In the genomic region with DNA sequence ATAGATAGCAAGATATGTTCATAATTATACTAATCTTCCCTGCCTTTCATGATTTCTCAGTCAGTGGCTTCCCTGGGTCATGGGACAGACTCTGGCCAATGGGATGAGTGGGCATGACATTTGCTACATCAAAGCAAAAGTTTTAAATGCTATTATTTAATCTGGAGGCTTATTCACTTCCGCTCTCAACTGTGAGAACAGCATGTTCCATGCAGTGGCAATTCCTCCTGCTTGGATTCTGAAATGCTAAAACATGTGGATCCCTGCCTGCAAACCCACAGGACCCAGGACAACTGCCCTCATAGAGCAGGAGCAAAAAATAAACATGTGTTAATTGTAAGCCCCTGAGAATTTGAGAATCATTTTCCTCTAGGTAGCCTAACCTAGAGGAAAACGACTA, we compare ENCODE assay signal across 24 cellular contexts.
DNase-seq lines count a peak whose midpoint lies in the region; ATAC-seq, FAIRE-seq and TF ChIP-seq lines count a peak whose summit lies in the region.
"Had no signal": no experiment of that assay in that cellular context is flagged by ENCODE, and none has a peak within 500 bp of the region (broad histone marks: within the 10 kb centered on the region; RNA-seq: fewer than 3 reads in every experiment).

No MANE protein-coding gene starts in this region.

- no peak overlapping the region for H2BK12ac ChIP-seq in H1 (ENCODE audit: low read depth, low read length)

- no peak for ATAC-seq in IMR-90 (ENCODE audit: low read depth)
- no peak for ATAC-seq in stimulated activated naive CD8-positive, alpha-beta T cell treated with anti-CD3 and anti-CD28 coated beads, Interleukin-15, amount 100 ng/mL, for 72 hours
- no peak for ATAC-seq in HG03565 (IDR thresholded peaks at IDR 0.05; ENCODE audit: unreplicated experiment)
- no peak for ATAC-seq in GM21825 (IDR thresholded peaks at IDR 0.05; ENCODE audit: unreplicated experiment)
- ATAC-seq in psoas muscle, result no peak
- ATAC-seq: CD8-positive, alpha-beta T cell; PC-3 had no signal

- no peaks in the 10 kb centered on the region for H3K9me1 ChIP-seq in IMR-90 (ENCODE audit: insufficient read depth, low read length)

- H3K9ac ChIP-seq in IMR-90 (ENCODE audit: low read depth, low read length) (no peak overlapping the region), H1 (replicated peaks in 1 of 4; ENCODE audit: extremely low read depth in 1 of 4, low read depth in 3 of 4, low read length in 3 of 4) (no peak overlapping the region)

- dilution Hi-C loops in IMR-90 (cut with HindIII; ENCODE audit: low sequenced_read_pairs, unreplicated experiment), result no loop called here

- H3K36me3 ChIP-seq in IMR-90 (ENCODE audit: control insufficient read depth, insufficient read depth, low read length) (no peaks in the 10 kb centered on the region), H1 (ENCODE audit: control insufficient read depth in 2 of 4, insufficient read depth in 4 of 4, low read length in 3 of 4) (no peaks in the 10 kb centered on the region), psoas muscle (ENCODE audit: insufficient read depth in 1 of 2, low read depth in 1 of 2) (no peaks in the 10 kb centered on the region)

- H3K4ac ChIP-seq in IMR-90 (ENCODE audit: low read depth, low read length), result no peak overlapping the region
- no peak overlapping the region for H3K4ac ChIP-seq in H1 (replicated peaks; ENCODE audit: insufficient read length, low read depth, low read length)

- H3K4me1 ChIP-seq in IMR-90 (ENCODE audit: control insufficient read depth, insufficient read depth, low read length) (0 out of 2 replicates have a peak, but pooled peaks cover 1% of the 10 kb centered on the region), H1 (replicated peaks in 1 of 4; ENCODE audit: control insufficient read depth in 3 of 4, insufficient read depth in 4 of 4, low read length in 3 of 4) (no peaks in the 10 kb centered on the region; a peak in 1 of 7 replicates), psoas muscle (no peaks in the 10 kb centered on the region)

- no peak for TF ChIP-seq EP300 in H1 (IDR thresholded peaks at IDR 0.05; ENCODE audit: borderline replicate concordance in 1 of 2, low read depth in 2 of 2, low read length in 2 of 2)

- DNase-seq in EH (ENCODE audit: low read depth) (peak; percentile 13), IMR-90 (no peak), H1 (ENCODE audit: low read depth in 1 of 2, low spot score in 2 of 2) (no peak), myocyte (ENCODE audit: low read depth) (peak; percentile 24), psoas muscle (no peak)
- DNase-seq in stimulated activated naive CD8-positive, alpha-beta T cell treated with anti-CD3 and anti-CD28 coated beads, Interleukin-15, amount 100 ng/mL, for 72 hours, result no peak
- DNase-seq: AML-193; C1 segment of cervical spinal cord; Calu3; CD8-positive, alpha-beta T cell; DMS153; HFFc6; KG1; NCI-H1105; NCI-H2081; NCI-H2171 treated with DMSO at 0.1 percent for 48 hours; NCI-H446; NCI-H526 treated with DMSO at 0.1 percent for 48 hours; PC-3; Right ventricle myocardium superior had no signal

- H4K91ac ChIP-seq in IMR-90 (ENCODE audit: insufficient read depth, low read depth, low read length) (peak overlapping the region; percentile 57; the same call in 1 of the 2 replicates), H1 (replicated peaks; ENCODE audit: insufficient read length, low read length) (no peak overlapping the region)

- in situ Hi-C loops in IMR-90 (cut with MboI; ENCODE audit: low sequenced_read_pairs), result loop anchor here (10.0 to 25.0 kb wide), 3 partner anchors 1070 to 1670 kb away; no protein-coding TSS in a partner anchor

- H3K4me2 ChIP-seq in IMR-90 (ENCODE audit: low read depth, low read length), result no peak overlapping the region
- no peak overlapping the region for H3K4me2 ChIP-seq in H1 (ENCODE audit: insufficient read depth in 1 of 2, low read depth in 2 of 2, low read length in 2 of 2)

- no peaks in the 10 kb centered on the region for H3K27me3 Mint-ChIP-seq in stimulated activated naive CD8-positive, alpha-beta T cell treated with anti-CD3 and anti-CD28 coated beads, Interleukin-15, amount 100 ng/mL, for 72 hours

- no TSS peak for BruUV-seq in IMR-90 (replicated peaks; lab: Mats Ljungman, UMichigan)

- H3K23ac ChIP-seq in IMR-90 (ENCODE audit: low read depth, low read length) (no peak overlapping the region), H1 (ENCODE audit: insufficient read length) (no peak overlapping the region)

- H2BK5ac ChIP-seq in IMR-90 (ENCODE audit: low read depth, low read length, poor library complexity, severe bottlenecking) (no peak overlapping the region), H1 (ENCODE audit: low read depth, low read length) (no peak overlapping the region)

- H2AK5ac ChIP-seq in IMR-90 (ENCODE audit: low read depth, low read length) (no peak overlapping the region), H1 (ENCODE audit: low read depth, low read length) (no peak overlapping the region)

- H3K27ac ChIP-seq in IMR-90 (ENCODE audit: insufficient read depth, low read length) (no peak overlapping the region), H1 (ENCODE audit: low read depth, low read length) (no peak overlapping the region), psoas muscle (no peak overlapping the region)

- no peak overlapping the region for H2AK9ac ChIP-seq in IMR-90 (replicated peaks; ENCODE audit: low read depth, low read length, poor library complexity)

- H3K27me3 ChIP-seq in IMR-90 (ENCODE audit: control insufficient read depth, insufficient read depth, low read length), result no peaks in the 10 kb centered on the region
- peaks cover 0 to 1% (median 0%) of the 10 kb centered on the region in 4 experiments; a peak in 1 of 7 replicates for H3K27me3 ChIP-seq in H1 (replicated peaks in 1 of 4; ENCODE audit: control insufficient read depth in 3 of 4, extremely low read depth in 1 of 4, insufficient read depth in 3 of 4, low read length in 3 of 4)
- no peaks in the 10 kb centered on the region for H3K27me3 ChIP-seq in psoas muscle (ENCODE audit: insufficient read depth in 3 of 3, low read length in 2 of 3)

- no peak overlapping the region for H3K27ac Mint-ChIP-seq in stimulated activated naive CD8-positive, alpha-beta T cell treated with anti-CD3 and anti-CD28 coated beads, Interleukin-15, amount 100 ng/mL, for 72 hours
- H3K27ac Mint-ChIP-seq: CD8-positive, alpha-beta T cell; HFFc6 had no signal

- TF ChIP-seq RAD21 in IMR-90 (IDR thresholded peaks at IDR 0.05; ENCODE audit: low read length) (no peak), H1 (IDR thresholded peaks at IDR 0.05 in 1 of 2, conservative IDR thresholded peaks at IDR 0.05 in 1 of 2; ENCODE audit: low read depth in 2 of 2, low read length in 2 of 2) (no peak)

- intact Hi-C loops in IMR-90 (cut with micrococcal nuclease), result loop anchor here (5.0 to 10.0 kb wide), 5 partner anchors 263 to 1667 kb away; no protein-coding TSS in a partner anchor
- intact Hi-C loops in psoas muscle (cut with DNase I), result no loop called here

- no peak overlapping the region for H2BK120ac ChIP-seq in IMR-90 (ENCODE audit: low read depth, low read length)
- no peak overlapping the region for H2BK120ac ChIP-seq in H1 (replicated peaks; ENCODE audit: low read depth, low read length)

- no peaks in the 10 kb centered on the region for H3K9me3 ChIP-seq in IMR-90 (ENCODE audit: control insufficient read depth, insufficient read depth, low read length)
- H3K9me3 ChIP-seq in H1 (ENCODE audit: insufficient read depth in 2 of 2, low read depth in 1 of 2, low read length in 1 of 2), result no peaks in the 10 kb centered on the region
- H3K9me3 ChIP-seq in psoas muscle, result no peaks in the 10 kb centered on the region

- H4K5ac ChIP-seq in IMR-90 (ENCODE audit: low read depth, low read length), result no peak overlapping the region
- H4K5ac ChIP-seq in H1 (ENCODE audit: insufficient read length, low read depth, low read length), result no peak overlapping the region

- H3K56ac ChIP-seq in IMR-90 (ENCODE audit: extremely low read depth, insufficient read depth, low read length) (no peak overlapping the region), H1 (replicated peaks; ENCODE audit: insufficient read length, low read depth, low read length) (no peak overlapping the region)

- H3K4me1 Mint-ChIP-seq in stimulated activated naive CD8-positive, alpha-beta T cell treated with anti-CD3 and anti-CD28 coated beads, Interleukin-15, amount 100 ng/mL, for 72 hours, result no peaks in the 10 kb centered on the region

- H2BK15ac ChIP-seq in IMR-90 (ENCODE audit: low read depth, low read length) (peak overlapping the region; percentile 57; the same call in 1 of the 3 replicates), H1 (ENCODE audit: low read length) (no peak overlapping the region)

- CTCF ChIA-PET in IMR-90 (lab: Yijun Ruan, JAX), result no interaction called here
- CTCF ChIA-PET in H1 (lab: Charles Lee; ENCODE audit: partially characterized antibody), result no interaction called here

- H2AFZ ChIP-seq in IMR-90 (replicated peaks; ENCODE audit: low read length, poor library complexity) (no peak overlapping the region), H1 (ENCODE audit: low read length) (0 out of 2 replicates have a peak overlapping the region, but pooled peaks have one; percentile 32)

- H4K8ac ChIP-seq in IMR-90 (ENCODE audit: low read depth in 2 of 2, low read length in 2 of 2), result no peak overlapping the region; a peak in 1 of 4 replicates
- H4K8ac ChIP-seq in H1 (ENCODE audit: extremely low read depth, insufficient read depth, low read length), result no peak overlapping the region

- no peaks in the 10 kb centered on the region for H3K9me3 Mint-ChIP-seq in stimulated activated naive CD8-positive, alpha-beta T cell treated with anti-CD3 and anti-CD28 coated beads, Interleukin-15, amount 100 ng/mL, for 72 hours
- H3K9me3 Mint-ChIP-seq: CD8-positive, alpha-beta T cell had no signal

- POLR2A ChIA-PET in IMR-90 (lab: Charles Lee; ENCODE audit: unreplicated experiment) (no interaction called here), H1 (lab: Charles Lee; ENCODE audit: partially characterized antibody) (no interaction called here)

- H3K14ac ChIP-seq in IMR-90 (replicated peaks; ENCODE audit: low read depth, low read length) (no peak overlapping the region), H1 (ENCODE audit: insufficient read length) (no peak overlapping the region)

- no peaks in the 10 kb centered on the region for H3K23me2 ChIP-seq in H1 (ENCODE audit: low read depth, low read length)

- WGBS in IMR-90 (ENCODE audit: extremely low coverage in 2 of 2, insufficient read length in 1 of 2), 2 experiments, result 60% methylated on average over 1 of the region's 2 CpGs; no CpG with 5 or more reads in 1 of the 2 experiments
- WGBS in H1 (ENCODE audit: extremely low coverage in 1 of 2, insufficient coverage in 1 of 2, insufficient read length in 1 of 2, insufficient replicate concordance in 2 of 2, low coverage in 1 of 2, low lambda C conversion rate in 2 of 2, missing lambda C conversion rate in 1 of 2), 2 experiments, result 93% methylated on average over 2 of the region's 2 CpGs; no CpG with 5 or more reads in 1 of the 2 experiments
- 37 to 56% (median 42%) methylated on average over 2 of the region's 2 CpGs for WGBS in psoas muscle, 3 donors

- H3K79me1 ChIP-seq in IMR-90 (ENCODE audit: low read depth in 1 of 2, low read length in 2 of 2), result no peaks in the 10 kb centered on the region
- H3K79me1 ChIP-seq in H1 (ENCODE audit: low read depth, low read length), result no peaks in the 10 kb centered on the region

- no peak for TF ChIP-seq POLR2A in IMR-90 (IDR thresholded peaks at IDR 0.05; ENCODE audit: low read depth, low read length)
- no peak for TF ChIP-seq POLR2A in H1 (IDR thresholded peaks at IDR 0.05; ENCODE audit: control extremely low read depth in 1 of 2, low read depth in 2 of 2, low read length in 2 of 2)

- H3K18ac ChIP-seq in IMR-90 (ENCODE audit: low read depth, low read length), result no peak overlapping the region
- H3K18ac ChIP-seq in H1 (ENCODE audit: extremely low read depth, low read length), result no peak overlapping the region

- H3K4me3 Mint-ChIP-seq in stimulated activated naive CD8-positive, alpha-beta T cell treated with anti-CD3 and anti-CD28 coated beads, Interleukin-15, amount 100 ng/mL, for 72 hours, result no peak overlapping the region
- H3K4me3 Mint-ChIP-seq: CD8-positive, alpha-beta T cell; HFFc6 had no signal

- H2BK20ac ChIP-seq in IMR-90 (ENCODE audit: low read depth, low read length) (0 out of 2 replicates have a peak overlapping the region, but pooled peaks have one; percentile 35), H1 (ENCODE audit: low read length) (no peak overlapping the region)

- no peaks in the 10 kb centered on the region for H3K79me2 ChIP-seq in H1 (ENCODE audit: control insufficient read depth in 1 of 2, insufficient read depth in 2 of 2, low read length in 2 of 2)

- FAIRE-seq in H1 (lab: Jason Lieb, UNC), result no peak
- FAIRE-seq: G401.6, GM12892 had no signal

- H4K20me1 ChIP-seq in IMR-90 (ENCODE audit: insufficient read depth, low read length) (no peaks in the 10 kb centered on the region), H1 (replicated peaks in 1 of 2; ENCODE audit: control insufficient read depth in 1 of 2, insufficient read depth in 2 of 2, low read length in 2 of 2) (peaks cover 0 to 1% of the 10 kb centered on the region in 2 experiments)

- TF ChIP-seq CTCF in IMR-90 (conservative IDR thresholded peaks at IDR 0.05; ENCODE audit: low read depth, low read length), result no peak
- no peak for TF ChIP-seq CTCF in H1 (IDR thresholded peaks at IDR 0.05; ENCODE audit: control extremely low read depth in 1 of 3, insufficient read depth in 1 of 3, low read depth in 1 of 3, low read length in 3 of 3)
- no peak for TF ChIP-seq CTCF in psoas muscle (IDR thresholded peaks at IDR 0.05)

- H3K4me3 ChIP-seq in IMR-90 (ENCODE audit: insufficient read depth, low read depth, low read length) (no peak overlapping the region), H1 (ENCODE audit: extremely low read depth in 1 of 4, insufficient read depth in 2 of 4, low read depth in 3 of 4, low read length in 4 of 4) (no peak overlapping the region), psoas muscle (no peak overlapping the region)

Comparison
In these comparisons a context has a peak if more than half of its experiments do, and no peak if none do; other contexts are left out.
1. DNase-seq: peak in EH (single experiment) and myocyte (single experiment); none in IMR-90 (single experiment), H1 (0 of 2), stimulated activated naive CD8-positive, alpha-beta T cell treated with anti-CD3 and anti-CD28 coated beads, Interleukin-15, amount 100 ng/mL, for 72 hours (0 of 2) and psoas muscle (0 of 2).